ENCODE assay signal across 17 cellular contexts in the genomic region with DNA sequence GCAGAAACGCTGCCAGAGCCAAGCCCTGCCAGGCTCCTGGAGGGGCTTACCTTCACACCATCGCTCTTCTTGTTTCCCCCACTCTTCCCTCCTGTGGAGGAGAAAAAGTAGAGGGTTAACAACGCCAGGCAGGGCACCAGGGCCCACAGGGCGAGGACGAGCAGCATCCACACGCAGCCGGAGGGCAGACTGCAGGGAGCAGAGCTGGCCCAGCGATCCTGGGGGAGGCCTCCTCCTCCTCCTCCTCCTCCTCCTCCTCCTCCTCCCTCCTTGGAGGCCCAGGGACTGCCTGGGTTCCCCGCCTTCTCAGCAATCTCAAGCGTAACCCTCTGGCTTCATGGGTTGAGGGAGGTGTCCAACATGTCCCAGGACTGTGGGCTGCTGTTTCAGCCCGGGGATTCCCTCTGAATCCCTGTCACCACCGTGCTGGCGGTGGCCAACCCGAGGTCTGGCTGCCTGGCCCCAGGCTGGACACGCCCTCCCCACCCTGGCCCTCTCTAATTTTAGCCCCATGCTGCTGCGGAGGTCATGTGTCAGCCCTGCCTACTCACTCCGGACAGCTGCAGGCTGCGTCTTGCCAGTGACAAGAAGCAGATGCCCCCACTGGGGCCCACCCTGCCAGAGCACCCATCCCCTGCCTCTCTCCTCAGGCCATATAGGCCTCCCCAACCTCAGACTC. TPM values are rescaled to one million over a fixed set of nuclear protein-coding genes. Genes with fewer than 3 reads are reported as not detected.
DNase-seq lines count a peak whose midpoint lies in the region; ATAC-seq lines count a peak whose summit lies in the region.
"Had no signal": no experiment of that assay in that cellular context is flagged by ENCODE, and none has a peak within 500 bp of the region (broad histone marks: within the 10 kb centered on the region; RNA-seq: fewer than 3 reads in every experiment).

No MANE protein-coding gene starts in this region.

- no peak overlapping the region for H3K27ac Mint-ChIP-seq in stimulated activated naive CD8-positive, alpha-beta T cell treated with anti-CD3 and anti-CD28 coated beads, Interleukin-15, amount 100 ng/mL, for 72 hours
- H3K27ac Mint-ChIP-seq: mesothelial cell of epicardium had no signal

- no peaks in the 10 kb centered on the region for H3K27me3 Mint-ChIP-seq in stimulated activated naive CD8-positive, alpha-beta T cell treated with anti-CD3 and anti-CD28 coated beads, Interleukin-15, amount 100 ng/mL, for 72 hours

- H3K9me3 Mint-ChIP-seq in stimulated activated naive CD8-positive, alpha-beta T cell treated with anti-CD3 and anti-CD28 coated beads, Interleukin-15, amount 100 ng/mL, for 72 hours, result no peaks in the 10 kb centered on the region
- H3K9me3 Mint-ChIP-seq: mesothelial cell of epicardium had no signal

- no peak overlapping the region for H3K4me3 Mint-ChIP-seq in stimulated activated naive CD8-positive, alpha-beta T cell treated with anti-CD3 and anti-CD28 coated beads, Interleukin-15, amount 100 ng/mL, for 72 hours
- H3K4me3 Mint-ChIP-seq: mesothelial cell of epicardium had no signal

- no peak for DNase-seq in stimulated activated naive CD8-positive, alpha-beta T cell treated with anti-CD3 and anti-CD28 coated beads, Interleukin-15, amount 100 ng/mL, for 72 hours
- no peak for DNase-seq in stimulated activated naive CD8-positive, alpha-beta T cell treated with anti-CD3 and anti-CD28 coated beads, Interleukin-15, Interleukin-2, amounts not matched to agents 100 U/mL and 50 U/mL, for 24 hours
- DNase-seq in foreskin melanocyte, result peak; percentile 29
- DNase-seq in myocyte (ENCODE audit: low read depth), result peak; percentile 95
- DNase-seq in iPS-NIHi11 (ENCODE audit: low spot score), result no peak
- no peak for DNase-seq in stimulated activated naive CD4-positive, alpha-beta T cell treated with Interleukin-2 at 50 U/mL for 16 hours (lab: John Stamatoyannopoulos, UW)
- DNase-seq: activated CD8-positive, alpha-beta memory T cell treated with anti-CD3 and anti-CD28 coated beads, Interleukin-2, amount 50 U/mL, for 48 hours; amniotic stem cell; effector memory CD4-positive, alpha-beta T cell; hippocampal formation; NCI-H524; retina; thyroid gland had no signal

- ATAC-seq in stimulated activated naive CD8-positive, alpha-beta T cell treated with anti-CD3 and anti-CD28 coated beads, Interleukin-15, amount 100 ng/mL, for 72 hours, result peak; percentile 10
- ATAC-seq in stimulated activated naive CD8-positive, alpha-beta T cell treated with anti-CD3 and anti-CD28 coated beads, Interleukin-15, Interleukin-2, amounts not matched to agents 100 U/mL and 50 U/mL, for 24 hours, result no peak
- ATAC-seq in HG02642 (IDR thresholded peaks at IDR 0.05; ENCODE audit: poor library complexity, unreplicated experiment), result no peak
- no peak for ATAC-seq in HG02885 (IDR thresholded peaks at IDR 0.05; ENCODE audit: poor library complexity, unreplicated experiment)
- ATAC-seq: A549 had no signal

- no peaks in the 10 kb centered on the region for H3K4me1 Mint-ChIP-seq in stimulated activated naive CD8-positive, alpha-beta T cell treated with anti-CD3 and anti-CD28 coated beads, Interleukin-15, amount 100 ng/mL, for 72 hours

RNA-seq across cellular contexts. Expression of a gene that starts 44.3 kb away (rescaled TPM):
- total RNA-seq in myocyte, result 5.0 and 8.6 TPM in 2 replicates
- 3.0 TPM for polyA plus RNA-seq in myocyte (2012)
- total RNA-seq: thyroid gland had no signal

RNA-seq across cellular contexts. Expression of a gene that starts 55.4 kb away (rescaled TPM):
- total RNA-seq in myocyte, result 0.10 TPM in 1 of 2 replicates, not detected in the other
- not detected for polyA plus RNA-seq in myocyte (2012)
- total RNA-seq: mesothelial cell of epicardium, thyroid gland had no signal
- polyA plus RNA-seq: A549 had no signal

RNA-seq across cellular contexts. Expression of a gene that starts 57.5 kb away (rescaled TPM):
- 1.7 and 2.4 TPM in 2 replicates for total RNA-seq in myocyte
- polyA plus RNA-seq in myocyte (2012), result 1.1 TPM

Comparison
In these comparisons a context has a peak if more than half of its experiments do, and no peak if none do; other contexts are left out.
1. DNase-seq: peak in foreskin melanocyte (single experiment) and myocyte (single experiment); none in stimulated activated naive CD8-positive, alpha-beta T cell treated with anti-CD3 and anti-CD28 coated beads, Interleukin-15, amount 100 ng/mL, for 72 hours (0 of 2), stimulated activated naive CD8-positive, alpha-beta T cell treated with anti-CD3 and anti-CD28 coated beads, Interleukin-15, Interleukin-2, amounts not matched to agents 100 U/mL and 50 U/mL, for 24 hours (single experiment), iPS-NIHi11 (single experiment) and stimulated activated naive CD4-positive, alpha-beta T cell treated with Interleukin-2 at 50 U/mL for 16 hours (single experiment).